Comparison of ENCODE assay signal across 1 cellular context in the genomic region with DNA sequence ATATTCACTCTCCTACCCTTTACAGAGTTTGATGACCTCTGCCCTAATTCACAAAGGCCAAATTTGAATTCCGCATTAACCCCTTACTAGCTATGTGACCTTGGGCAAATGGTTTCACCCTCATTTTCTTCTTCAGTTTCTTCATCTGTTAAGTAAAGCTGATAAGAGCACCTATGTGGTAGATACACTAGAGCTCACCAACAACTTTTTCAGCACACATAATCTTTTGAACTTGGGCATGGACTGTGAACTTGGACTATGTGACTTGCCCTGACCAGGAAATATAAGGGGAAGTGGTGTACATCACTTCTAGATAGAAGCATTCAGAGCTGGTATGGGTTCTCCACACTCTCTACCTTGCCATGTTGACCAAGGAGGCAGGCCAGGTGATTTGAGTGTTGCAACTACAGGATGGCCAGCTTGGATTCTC.
TF ChIP-seq lines count a peak whose summit lies in the region.

No MANE protein-coding gene starts in this region.

TF ChIP-seq in HepG2, 621 proteins besides CTCF, POLR2A, EP300 and RAD21 (continues in another document):
- TF ChIP-seq, protein P1, sequence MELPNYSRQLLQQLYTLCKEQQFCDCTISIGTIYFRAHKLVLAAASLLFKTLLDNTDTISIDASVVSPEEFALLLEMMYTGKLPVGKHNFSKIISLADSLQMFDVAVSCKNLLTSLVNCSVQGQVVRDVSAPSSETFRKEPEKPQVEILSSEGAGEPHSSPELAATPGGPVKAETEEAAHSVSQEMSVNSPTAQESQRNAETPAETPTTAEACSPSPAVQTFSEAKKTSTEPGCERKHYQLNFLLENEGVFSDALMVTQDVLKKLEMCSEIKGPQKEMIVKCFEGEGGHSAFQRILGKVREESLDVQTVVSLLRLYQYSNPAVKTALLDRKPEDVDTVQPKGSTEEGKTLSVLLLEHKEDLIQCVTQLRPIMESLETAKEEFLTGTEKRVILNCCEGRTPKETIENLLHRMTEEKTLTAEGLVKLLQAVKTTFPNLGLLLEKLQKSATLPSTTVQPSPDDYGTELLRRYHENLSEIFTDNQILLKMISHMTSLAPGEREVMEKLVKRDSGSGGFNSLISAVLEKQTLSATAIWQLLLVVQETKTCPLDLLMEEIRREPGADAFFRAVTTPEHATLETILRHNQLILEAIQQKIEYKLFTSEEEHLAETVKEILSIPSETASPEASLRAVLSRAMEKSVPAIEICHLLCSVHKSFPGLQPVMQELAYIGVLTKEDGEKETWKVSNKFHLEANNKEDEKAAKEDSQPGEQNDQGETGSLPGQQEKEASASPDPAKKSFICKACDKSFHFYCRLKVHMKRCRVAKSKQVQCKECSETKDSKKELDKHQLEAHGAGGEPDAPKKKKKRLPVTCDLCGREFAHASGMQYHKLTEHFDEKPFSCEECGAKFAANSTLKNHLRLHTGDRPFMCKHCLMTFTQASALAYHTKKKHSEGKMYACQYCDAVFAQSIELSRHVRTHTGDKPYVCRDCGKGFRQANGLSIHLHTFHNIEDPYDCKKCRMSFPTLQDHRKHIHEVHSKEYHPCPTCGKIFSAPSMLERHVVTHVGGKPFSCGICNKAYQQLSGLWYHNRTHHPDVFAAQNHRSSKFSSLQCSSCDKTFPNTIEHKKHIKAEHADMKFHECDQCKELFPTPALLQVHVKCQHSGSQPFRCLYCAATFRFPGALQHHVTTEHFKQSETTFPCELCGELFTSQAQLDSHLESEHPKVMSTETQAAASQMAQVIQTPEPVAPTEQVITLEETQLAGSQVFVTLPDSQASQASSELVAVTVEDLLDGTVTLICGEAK (IDR thresholded peaks at IDR 0.05), result no peak
- TF ChIP-seq, protein P1 (CRISPR knock-in tag; IDR thresholded peaks at IDR 0.05), result peak; percentile 87
- TF ChIP-seq, protein P2, sequence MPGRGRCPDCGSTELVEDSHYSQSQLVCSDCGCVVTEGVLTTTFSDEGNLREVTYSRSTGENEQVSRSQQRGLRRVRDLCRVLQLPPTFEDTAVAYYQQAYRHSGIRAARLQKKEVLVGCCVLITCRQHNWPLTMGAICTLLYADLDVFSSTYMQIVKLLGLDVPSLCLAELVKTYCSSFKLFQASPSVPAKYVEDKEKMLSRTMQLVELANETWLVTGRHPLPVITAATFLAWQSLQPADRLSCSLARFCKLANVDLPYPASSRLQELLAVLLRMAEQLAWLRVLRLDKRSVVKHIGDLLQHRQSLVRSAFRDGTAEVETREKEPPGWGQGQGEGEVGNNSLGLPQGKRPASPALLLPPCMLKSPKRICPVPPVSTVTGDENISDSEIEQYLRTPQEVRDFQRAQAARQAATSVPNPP (CRISPR knock-in tag; IDR thresholded peaks at IDR 0.05), result 0 out of 2 replicates have a peak, but pooled peaks have one; percentile 31
- TF ChIP-seq, protein P3, sequence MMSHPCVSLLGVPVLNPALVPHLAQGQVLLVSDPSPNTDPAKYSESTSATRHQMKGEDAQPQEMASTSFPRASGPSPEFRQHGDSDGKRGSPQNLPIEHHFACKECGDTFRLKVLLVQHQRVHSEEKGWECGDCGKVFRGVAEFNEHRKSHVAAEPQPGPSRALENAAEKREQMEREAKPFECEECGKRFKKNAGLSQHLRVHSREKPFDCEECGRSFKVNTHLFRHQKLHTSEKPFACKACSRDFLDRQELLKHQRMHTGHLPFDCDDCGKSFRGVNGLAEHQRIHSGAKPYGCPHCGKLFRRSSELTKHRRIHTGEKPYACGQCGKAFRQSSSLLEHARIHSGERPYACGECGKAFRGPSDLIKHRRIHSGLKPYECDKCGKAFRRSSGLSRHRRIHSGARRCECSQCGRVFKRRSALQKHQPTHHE (CRISPR knock-in tag; IDR thresholded peaks at IDR 0.05; ENCODE audit: borderline replicate concordance), result peak; percentile 73; the same call in 1 of the 2 replicates
- TF ChIP-seq, protein P4, sequence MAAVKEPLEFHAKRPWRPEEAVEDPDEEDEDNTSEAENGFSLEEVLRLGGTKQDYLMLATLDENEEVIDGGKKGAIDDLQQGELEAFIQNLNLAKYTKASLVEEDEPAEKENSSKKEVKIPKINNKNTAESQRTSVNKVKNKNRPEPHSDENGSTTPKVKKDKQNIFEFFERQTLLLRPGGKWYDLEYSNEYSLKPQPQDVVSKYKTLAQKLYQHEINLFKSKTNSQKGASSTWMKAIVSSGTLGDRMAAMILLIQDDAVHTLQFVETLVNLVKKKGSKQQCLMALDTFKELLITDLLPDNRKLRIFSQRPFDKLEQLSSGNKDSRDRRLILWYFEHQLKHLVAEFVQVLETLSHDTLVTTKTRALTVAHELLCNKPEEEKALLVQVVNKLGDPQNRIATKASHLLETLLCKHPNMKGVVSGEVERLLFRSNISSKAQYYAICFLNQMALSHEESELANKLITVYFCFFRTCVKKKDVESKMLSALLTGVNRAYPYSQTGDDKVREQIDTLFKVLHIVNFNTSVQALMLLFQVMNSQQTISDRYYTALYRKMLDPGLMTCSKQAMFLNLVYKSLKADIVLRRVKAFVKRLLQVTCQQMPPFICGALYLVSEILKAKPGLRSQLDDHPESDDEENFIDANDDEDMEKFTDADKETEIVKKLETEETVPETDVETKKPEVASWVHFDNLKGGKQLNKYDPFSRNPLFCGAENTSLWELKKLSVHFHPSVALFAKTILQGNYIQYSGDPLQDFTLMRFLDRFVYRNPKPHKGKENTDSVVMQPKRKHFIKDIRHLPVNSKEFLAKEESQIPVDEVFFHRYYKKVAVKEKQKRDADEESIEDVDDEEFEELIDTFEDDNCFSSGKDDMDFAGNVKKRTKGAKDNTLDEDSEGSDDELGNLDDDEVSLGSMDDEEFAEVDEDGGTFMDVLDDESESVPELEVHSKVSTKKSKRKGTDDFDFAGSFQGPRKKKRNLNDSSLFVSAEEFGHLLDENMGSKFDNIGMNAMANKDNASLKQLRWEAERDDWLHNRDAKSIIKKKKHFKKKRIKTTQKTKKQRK (IDR thresholded peaks at IDR 0.05; ENCODE audit: low read length), result no peak
- TF ChIP-seq GATA4 (IDR thresholded peaks at IDR 0.05; ENCODE audit: borderline replicate concordance, low read depth), result 0 out of 2 replicates have a peak, but pooled peaks have one; percentile 21
- TF ChIP-seq, protein P5, sequence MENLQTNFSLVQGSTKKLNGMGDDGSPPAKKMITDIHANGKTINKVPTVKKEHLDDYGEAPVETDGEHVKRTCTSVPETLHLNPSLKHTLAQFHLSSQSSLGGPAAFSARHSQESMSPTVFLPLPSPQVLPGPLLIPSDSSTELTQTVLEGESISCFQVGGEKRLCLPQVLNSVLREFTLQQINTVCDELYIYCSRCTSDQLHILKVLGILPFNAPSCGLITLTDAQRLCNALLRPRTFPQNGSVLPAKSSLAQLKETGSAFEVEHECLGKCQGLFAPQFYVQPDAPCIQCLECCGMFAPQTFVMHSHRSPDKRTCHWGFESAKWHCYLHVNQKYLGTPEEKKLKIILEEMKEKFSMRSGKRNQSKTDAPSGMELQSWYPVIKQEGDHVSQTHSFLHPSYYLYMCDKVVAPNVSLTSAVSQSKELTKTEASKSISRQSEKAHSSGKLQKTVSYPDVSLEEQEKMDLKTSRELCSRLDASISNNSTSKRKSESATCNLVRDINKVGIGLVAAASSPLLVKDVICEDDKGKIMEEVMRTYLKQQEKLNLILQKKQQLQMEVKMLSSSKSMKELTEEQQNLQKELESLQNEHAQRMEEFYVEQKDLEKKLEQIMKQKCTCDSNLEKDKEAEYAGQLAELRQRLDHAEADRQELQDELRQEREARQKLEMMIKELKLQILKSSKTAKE (CRISPR knock-in tag; IDR thresholded peaks at IDR 0.05; ENCODE audit: borderline replicate concordance), result peak; percentile 59; the same call in 1 of the 2 replicates
- TF ChIP-seq ATM (IDR thresholded peaks at IDR 0.05; ENCODE audit: borderline replicate concordance), result no peak
- TF ChIP-seq PHF21A (CRISPR knock-in tag; IDR thresholded peaks at IDR 0.05), result no peak
- TF ChIP-seq ZNF709 (CRISPR knock-in tag; IDR thresholded peaks at IDR 0.05), result 0 out of 2 replicates have a peak, but pooled peaks have one; percentile 46
- TF ChIP-seq, protein P6, sequence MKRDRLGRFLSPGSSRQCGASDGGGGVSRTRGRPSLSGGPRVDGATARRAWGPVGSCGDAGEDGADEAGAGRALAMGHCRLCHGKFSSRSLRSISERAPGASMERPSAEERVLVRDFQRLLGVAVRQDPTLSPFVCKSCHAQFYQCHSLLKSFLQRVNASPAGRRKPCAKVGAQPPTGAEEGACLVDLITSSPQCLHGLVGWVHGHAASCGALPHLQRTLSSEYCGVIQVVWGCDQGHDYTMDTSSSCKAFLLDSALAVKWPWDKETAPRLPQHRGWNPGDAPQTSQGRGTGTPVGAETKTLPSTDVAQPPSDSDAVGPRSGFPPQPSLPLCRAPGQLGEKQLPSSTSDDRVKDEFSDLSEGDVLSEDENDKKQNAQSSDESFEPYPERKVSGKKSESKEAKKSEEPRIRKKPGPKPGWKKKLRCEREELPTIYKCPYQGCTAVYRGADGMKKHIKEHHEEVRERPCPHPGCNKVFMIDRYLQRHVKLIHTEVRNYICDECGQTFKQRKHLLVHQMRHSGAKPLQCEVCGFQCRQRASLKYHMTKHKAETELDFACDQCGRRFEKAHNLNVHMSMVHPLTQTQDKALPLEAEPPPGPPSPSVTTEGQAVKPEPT (CRISPR knock-in tag; IDR thresholded peaks at IDR 0.05; ENCODE audit: low read depth), result no peak
- TF ChIP-seq ZNF605 (CRISPR knock-in tag; IDR thresholded peaks at IDR 0.05), result 0 out of 2 replicates have a peak, but pooled peaks have one; percentile 45
- 0 out of 2 replicates have a peak, but pooled peaks have one; percentile 50 for TF ChIP-seq TP53 (CRISPR knock-in tag; conservative IDR thresholded peaks at IDR 0.05)
- TF ChIP-seq ZNF383 (CRISPR knock-in tag; IDR thresholded peaks at IDR 0.05; ENCODE audit: borderline replicate concordance), result no peak
- TF ChIP-seq SMYD3 (CRISPR knock-in tag; IDR thresholded peaks at IDR 0.05), result peak; percentile 64; the same call in 1 of the 2 replicates
- no peak for TF ChIP-seq TSC22D2 (CRISPR knock-in tag; IDR thresholded peaks at IDR 0.05; ENCODE audit: borderline replicate concordance)
- TF ChIP-seq MED1 (CRISPR knock-in tag; IDR thresholded peaks at IDR 0.05), result peak; percentile 1; the same call in 1 of the 2 replicates
- TF ChIP-seq ZC3H4 (CRISPR knock-in tag; IDR thresholded peaks at IDR 0.05; ENCODE audit: borderline replicate concordance), result no peak
- peak; percentile 82; the same call in 1 of the 2 replicates for TF ChIP-seq FLYWCH1 (CRISPR knock-in tag; IDR thresholded peaks at IDR 0.05)
- TF ChIP-seq MEF2D (CRISPR knock-in tag; IDR thresholded peaks at IDR 0.05), result 0 out of 2 replicates have a peak, but pooled peaks have one; percentile 20
- TF ChIP-seq, protein P7, sequence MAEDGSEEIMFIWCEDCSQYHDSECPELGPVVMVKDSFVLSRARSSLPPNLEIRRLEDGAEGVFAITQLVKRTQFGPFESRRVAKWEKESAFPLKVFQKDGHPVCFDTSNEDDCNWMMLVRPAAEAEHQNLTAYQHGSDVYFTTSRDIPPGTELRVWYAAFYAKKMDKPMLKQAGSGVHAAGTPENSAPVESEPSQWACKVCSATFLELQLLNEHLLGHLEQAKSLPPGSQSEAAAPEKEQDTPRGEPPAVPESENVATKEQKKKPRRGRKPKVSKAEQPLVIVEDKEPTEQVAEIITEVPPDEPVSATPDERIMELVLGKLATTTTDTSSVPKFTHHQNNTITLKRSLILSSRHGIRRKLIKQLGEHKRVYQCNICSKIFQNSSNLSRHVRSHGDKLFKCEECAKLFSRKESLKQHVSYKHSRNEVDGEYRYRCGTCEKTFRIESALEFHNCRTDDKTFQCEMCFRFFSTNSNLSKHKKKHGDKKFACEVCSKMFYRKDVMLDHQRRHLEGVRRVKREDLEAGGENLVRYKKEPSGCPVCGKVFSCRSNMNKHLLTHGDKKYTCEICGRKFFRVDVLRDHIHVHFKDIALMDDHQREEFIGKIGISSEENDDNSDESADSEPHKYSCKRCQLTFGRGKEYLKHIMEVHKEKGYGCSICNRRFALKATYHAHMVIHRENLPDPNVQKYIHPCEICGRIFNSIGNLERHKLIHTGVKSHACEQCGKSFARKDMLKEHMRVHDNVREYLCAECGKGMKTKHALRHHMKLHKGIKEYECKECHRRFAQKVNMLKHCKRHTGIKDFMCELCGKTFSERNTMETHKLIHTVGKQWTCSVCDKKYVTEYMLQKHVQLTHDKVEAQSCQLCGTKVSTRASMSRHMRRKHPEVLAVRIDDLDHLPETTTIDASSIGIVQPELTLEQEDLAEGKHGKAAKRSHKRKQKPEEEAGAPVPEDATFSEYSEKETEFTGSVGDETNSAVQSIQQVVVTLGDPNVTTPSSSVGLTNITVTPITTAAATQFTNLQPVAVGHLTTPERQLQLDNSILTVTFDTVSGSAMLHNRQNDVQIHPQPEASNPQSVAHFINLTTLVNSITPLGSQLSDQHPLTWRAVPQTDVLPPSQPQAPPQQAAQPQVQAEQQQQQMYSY (CRISPR knock-in tag; IDR thresholded peaks at IDR 0.05), result 0 out of 2 replicates have a peak, but pooled peaks have one; percentile 31
